24 cellular contexts compared by ENCODE assay signal in the genomic region with DNA sequence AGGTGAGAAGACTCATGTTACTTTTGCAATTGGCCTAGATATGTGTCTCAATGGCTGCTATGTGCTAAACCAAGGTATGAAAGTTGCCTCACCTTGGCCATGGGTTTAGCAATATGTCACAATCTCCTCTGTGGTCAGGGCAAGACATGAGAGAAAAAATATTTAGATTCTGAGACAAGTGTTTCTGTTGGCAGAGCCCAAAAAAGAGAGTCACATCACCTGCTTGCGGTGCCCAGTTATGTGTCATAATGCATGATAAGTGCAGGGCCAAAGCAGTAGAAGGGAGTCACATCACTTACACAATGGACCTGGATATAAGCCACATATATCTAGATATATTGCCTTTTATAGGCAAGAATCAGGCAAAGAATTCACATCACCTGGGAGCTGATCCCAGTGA.
"Had no signal": no experiment of that assay in that cellular context is flagged by ENCODE, and none has a peak within 500 bp of the region (broad histone marks: within the 10 kb centered on the region; RNA-seq: fewer than 3 reads in every experiment).

No MANE protein-coding gene starts in this region.

- H3K36me3 ChIP-seq: colonic mucosa, esophagus squamous epithelium, lower lobe of right lung, pancreas, right lobe of liver, suprapubic skin, transverse colon, upper lobe of right lung, uterus had no signal

- H3K4me1 ChIP-seq: colonic mucosa, esophagus squamous epithelium, lower lobe of right lung, pancreas, right lobe of liver, suprapubic skin, transverse colon, upper lobe of right lung, uterus had no signal

- FAIRE-seq: keratinocyte, pancreas had no signal

- DNase-seq: colonic mucosa; effector CD8-positive, alpha-beta T cell; endodermal cell; erythroblast; esophagus squamous epithelium; foreskin melanocyte; hypothalamus; left ventricle myocardium superior; lower lobe of right lung; natural killer cell; pancreas; right lobe of liver; stimulated activated CD4-positive, alpha-beta T cell treated with anti-CD3 and anti-CD28 coated beads, Interleukin-12 subunit alpha, Interleukin-12 subunit beta, amount 100 ng/mL, for 4 hours; stimulated activated CD4-positive, alpha-beta T cell treated with anti-CD3 and anti-CD28 coated beads, Interleukin-1b, Interleukin-23, amount 100 ng/mL, for 48 hours; stimulated activated CD4-positive, alpha-beta T cell treated with anti-CD3 and anti-CD28 coated beads, Interleukin-4, amount 100 ng/mL, for 1 hour; stimulated activated CD8-positive, alpha-beta memory T cell treated with anti-CD3 and anti-CD28 coated beads, Interleukin-4, amount 100 ng/mL, for 48 hours; stimulated activated naive CD4-positive, alpha-beta T cell; stimulated activated naive CD8-positive, alpha-beta T cell treated with anti-CD3 and anti-CD28 coated beads, Interleukin-15, amount 100 ng/mL, for 72 hours; transverse colon; upper lobe of right lung; uterus had no signal

- H3K9me3 ChIP-seq: colonic mucosa, esophagus squamous epithelium, lower lobe of right lung, pancreas, right lobe of liver, suprapubic skin, transverse colon, upper lobe of right lung, uterus had no signal

- H3K27ac ChIP-seq: colonic mucosa, esophagus squamous epithelium, lower lobe of right lung, pancreas, right lobe of liver, suprapubic skin, transverse colon, upper lobe of right lung, uterus had no signal

- ATAC-seq: left ventricle myocardium superior; lower lobe of right lung; natural killer cell; pancreas; right lobe of liver; stimulated activated naive CD8-positive, alpha-beta T cell treated with anti-CD3 and anti-CD28 coated beads, Interleukin-15, amount 100 ng/mL, for 72 hours; upper lobe of right lung had no signal

- H3K4me3 ChIP-seq: colonic mucosa, esophagus squamous epithelium, lower lobe of right lung, pancreas, right lobe of liver, smooth muscle cell, suprapubic skin, transverse colon, upper lobe of right lung, uterus had no signal

- H3K27me3 ChIP-seq: colonic mucosa, esophagus squamous epithelium, pancreas, right lobe of liver, suprapubic skin, transverse colon, upper lobe of right lung, uterus had no signal
